In genomic region chr3:140225996-140226395, GRCh38 we compare ENCODE assay signal across 4 cellular contexts.
"Had no signal": no experiment of that assay in that cellular context is flagged by ENCODE, and none has a peak within 500 bp of the region (broad histone marks: within the 10 kb centered on the region; RNA-seq: fewer than 3 reads in every experiment).

No MANE protein-coding gene starts in this region.

- H3K4me2 ChIP-seq: GM23338 had no signal

- DNase-seq: H9, HCEC 1CT, IMR-90 had no signal

- H3K4me3 ChIP-seq: GM23338 had no signal

- H3K27ac Mint-ChIP-seq: GM23338, H9 had no signal

- H3K4me1 Mint-ChIP-seq: GM23338, H9 had no signal

- ATAC-seq: GM23338 had no signal

- H2AFZ ChIP-seq: GM23338 had no signal

- H3K4me3 Mint-ChIP-seq: GM23338, H9 had no signal
